Comparison of ENCODE assay signal across 10 cellular contexts in the genomic region with DNA sequence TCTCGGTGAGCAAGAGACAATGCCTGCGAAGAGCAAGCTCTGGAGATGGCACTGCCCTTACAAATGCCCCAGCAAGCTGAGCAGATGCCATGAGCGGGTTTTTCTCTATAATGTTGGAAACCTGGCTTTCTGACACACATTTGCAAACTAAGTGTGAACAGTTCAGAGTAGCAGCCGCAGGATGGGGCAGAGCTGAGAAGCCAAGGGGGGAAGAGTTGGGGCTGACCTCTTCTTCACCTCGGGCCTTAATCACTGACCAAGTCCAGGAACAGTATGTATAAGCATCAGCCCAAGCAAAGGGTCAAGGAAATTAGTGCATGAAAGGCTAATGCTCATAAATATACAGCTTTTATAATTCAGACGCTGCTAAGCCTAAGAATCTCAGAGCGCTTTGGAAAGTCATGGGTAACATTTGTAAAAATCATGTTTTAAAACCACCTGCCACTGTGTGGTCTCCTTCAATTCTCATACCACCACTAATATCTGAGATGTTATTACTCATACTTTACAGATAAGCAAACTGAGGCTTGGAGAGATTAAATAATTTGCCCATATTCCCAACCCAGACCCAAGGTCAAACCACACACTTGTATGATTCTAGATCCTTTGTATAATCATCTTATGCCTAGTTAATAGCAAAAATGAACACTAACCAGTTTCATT.
DNase-seq lines count a peak whose midpoint lies in the region; ATAC-seq and TF ChIP-seq lines count a peak whose summit lies in the region.
"Had no signal": no experiment of that assay in that cellular context is flagged by ENCODE, and none has a peak within 500 bp of the region (broad histone marks: within the 10 kb centered on the region; RNA-seq: fewer than 3 reads in every experiment).

No MANE protein-coding gene starts in this region.

- H2BK20ac ChIP-seq in H9 (ENCODE audit: low read depth, low read length, poor library complexity, severe bottlenecking): no peak overlapping the region

- no peak overlapping the region for H2AFZ ChIP-seq in fibroblast of lung (ENCODE audit: low read length)
- no peak overlapping the region for H2AFZ ChIP-seq in H9 (ENCODE audit: low read length)

- H3K4me3 ChIP-seq in fibroblast of lung (replicated peaks in 1 of 4; ENCODE audit: control extremely low read depth in 1 of 4, insufficient read depth in 1 of 4, low read depth in 3 of 4, low read length in 4 of 4): no peak overlapping the region
- H3K4me3 ChIP-seq in skeletal muscle tissue (ENCODE audit: low read length in 3 of 3): no peak overlapping the region

- no CpG with 5 or more reads among the region's 7 CpGs for WGBS in H9 (ENCODE audit: extremely low coverage, insufficient read length, low lambda C conversion rate)

- H3K79me2 ChIP-seq in fibroblast of lung (ENCODE audit: control insufficient read depth, insufficient read depth, low read length): peaks cover 26% of the 10 kb centered on the region
- H3K79me2 ChIP-seq in H9 (ENCODE audit: insufficient read depth, low read length): no peaks in the 10 kb centered on the region

- H3K9me3 Mint-ChIP-seq in activated CD4-positive, alpha-beta T cell treated with anti-CD3 and anti-CD28 coated beads for 36 hours (ENCODE audit: low read depth): no peaks in the 10 kb centered on the region
- H3K9me3 Mint-ChIP-seq in H9: no peaks in the 10 kb centered on the region

- H3K27me3 ChIP-seq in fibroblast of lung (ENCODE audit: control insufficient read depth, insufficient read depth, low read length): no peaks in the 10 kb centered on the region
- H3K27me3 ChIP-seq in skeletal muscle tissue (ENCODE audit: control insufficient read depth in 3 of 3, insufficient read depth in 3 of 3, low read length in 3 of 3): no peaks in the 10 kb centered on the region
- no peaks in the 10 kb centered on the region for H3K27me3 ChIP-seq in H9 (ENCODE audit: insufficient read depth, low read length)

- H2BK120ac ChIP-seq in H9 (ENCODE audit: low read depth, low read length, poor library complexity, severe bottlenecking): no peak overlapping the region

- H3T11ph ChIP-seq in H9 (ENCODE audit: low read length): no peak overlapping the region

- H3K27ac ChIP-seq in fibroblast of lung (ENCODE audit: insufficient read depth, low read length) (peak overlapping the region; percentile 1), skeletal muscle tissue (ENCODE audit: low read depth, low read length) (peak overlapping the region; percentile 83), H9 (ENCODE audit: insufficient read length, low read depth, low read length) (no peak overlapping the region)

- no peak overlapping the region for H2BK15ac ChIP-seq in H9 (ENCODE audit: low read depth, low read length)

- no peaks in the 10 kb centered on the region for H3K27me3 Mint-ChIP-seq in activated CD4-positive, alpha-beta T cell treated with anti-CD3 and anti-CD28 coated beads for 36 hours
- H3K27me3 Mint-ChIP-seq in T-helper 17 cell (no peaks in the 10 kb centered on the region), H9 (ENCODE audit: low read depth) (no peaks in the 10 kb centered on the region)

- no peaks in the 10 kb centered on the region for H3K9me3 ChIP-seq in T-helper 17 cell (ENCODE audit: control insufficient read depth, low read length, poor library complexity, severe bottlenecking)
- H3K9me3 ChIP-seq in fibroblast of lung (ENCODE audit: control insufficient read depth, insufficient read depth, low read depth, low read length): no peaks in the 10 kb centered on the region
- H3K9me3 ChIP-seq in skeletal muscle tissue (ENCODE audit: control insufficient read depth in 3 of 3, low read length in 3 of 3): no peaks in the 10 kb centered on the region
- no peaks in the 10 kb centered on the region for H3K9me3 ChIP-seq in H9 (ENCODE audit: control insufficient read depth, low read depth, low read length)

- peaks cover 84% of the 10 kb centered on the region for H3K36me3 Mint-ChIP-seq in activated CD4-positive, alpha-beta T cell treated with anti-CD3 and anti-CD28 coated beads for 36 hours (ENCODE audit: low read depth)
- H3K36me3 Mint-ChIP-seq in T-helper 17 cell (ENCODE audit: low read depth): peaks cover 6% of the 10 kb centered on the region
- H3K36me3 Mint-ChIP-seq in H9 (ENCODE audit: insufficient read depth in 1 of 3, low read depth in 3 of 3): peaks cover 12 to 42% (median 24%) of the 10 kb centered on the region in 3 experiments; a peak in 6 of 7 replicates

- no peak overlapping the region for H3K4ac ChIP-seq in H9 (ENCODE audit: low read depth, low read length)

- H3K9ac ChIP-seq in fibroblast of lung (ENCODE audit: insufficient read depth, low read length): no peak overlapping the region
- no peak overlapping the region for H3K9ac ChIP-seq in skeletal muscle tissue (ENCODE audit: low read depth in 1 of 3, low read length in 3 of 3)
- no peak overlapping the region for H3K9ac ChIP-seq in H9 (ENCODE audit: extremely low read depth, insufficient read length, low read length)

- ATAC-seq in activated CD4-positive, alpha-beta T cell treated with anti-CD3 and anti-CD28 coated beads for 36 hours: peak; percentile 2
- no peak for ATAC-seq in T-helper 17 cell
- ATAC-seq in GM21619 (IDR thresholded peaks at IDR 0.05; ENCODE audit: unreplicated experiment): no peak
- ATAC-seq: Panc1 had no signal

- H3K56ac ChIP-seq in H9 (ENCODE audit: insufficient read length, low read depth, low read length): no peak overlapping the region

- no peak overlapping the region for H4K91ac ChIP-seq in H9 (ENCODE audit: insufficient read length, low read depth, low read length)

- no peak for DNase-seq in activated CD4-positive, alpha-beta T cell treated with anti-CD3 and anti-CD28 coated beads for 36 hours
- no peak for DNase-seq in activated CD4-positive, alpha-beta T cell treated with anti-CD3 and anti-CD28 coated beads for 48 hours
- DNase-seq in T-helper 17 cell: no peak
- peak; percentile 31 to 84 for DNase-seq in fibroblast of lung (ENCODE audit: low read depth in 2 of 2)
- no peak for DNase-seq in H9
- no peak for DNase-seq in NCI-H187 treated with DMSO at 0.1 percent for 48 hours (lab: John Stamatoyannopoulos, UW)
- DNase-seq: NCI-H1105 treated with DMSO at 0.1 percent for 48 hours had no signal

- CTCF ChIA-PET in activated CD4-positive, alpha-beta T cell treated with anti-CD3 and anti-CD28 coated beads for 36 hours (lab: Charles Lee): interaction anchor here (1.1 kb wide), 1 partner anchor 26 kb away, joined by 3 read pairs; no protein-coding TSS in a partner anchor

- H3K36me3 ChIP-seq in fibroblast of lung (ENCODE audit: control insufficient read depth, insufficient read depth, low read length): peaks cover 12% of the 10 kb centered on the region
- H3K36me3 ChIP-seq in skeletal muscle tissue (ENCODE audit: control insufficient read depth in 3 of 3, insufficient read depth in 3 of 3, low read length in 3 of 3): peaks cover 13 to 35% (median 30%) of the 10 kb centered on the region in 3 donors

- no peak overlapping the region for H3K23ac ChIP-seq in H9 (ENCODE audit: insufficient read length, low read depth, low read length)

- no peak overlapping the region for H3K4me3 Mint-ChIP-seq in activated CD4-positive, alpha-beta T cell treated with anti-CD3 and anti-CD28 coated beads for 36 hours
- H3K4me3 Mint-ChIP-seq in T-helper 17 cell: peak overlapping the region; percentile 21
- H3K4me3 Mint-ChIP-seq in H9: no peak overlapping the region

- no peak overlapping the region for H2AK5ac ChIP-seq in H9 (ENCODE audit: insufficient read length, low read length)

- no peak overlapping the region for H3K14ac ChIP-seq in H9 (ENCODE audit: insufficient read depth, low read length)

- POLR2A ChIA-PET in activated CD4-positive, alpha-beta T cell treated with anti-CD3 and anti-CD28 coated beads for 36 hours (lab: Charles Lee): no interaction called here

- no peaks in the 10 kb centered on the region for H3K79me1 ChIP-seq in H9 (ENCODE audit: insufficient read depth, low read depth, low read length, poor library complexity, severe bottlenecking)

- peaks cover 58% of the 10 kb centered on the region for H3K4me1 Mint-ChIP-seq in activated CD4-positive, alpha-beta T cell treated with anti-CD3 and anti-CD28 coated beads for 36 hours
- H3K4me1 Mint-ChIP-seq in T-helper 17 cell: peaks cover 41% of the 10 kb centered on the region
- peaks cover 14 to 32% of the 10 kb centered on the region in 2 experiments for H3K4me1 Mint-ChIP-seq in H9

- intact Hi-C loops in activated CD4-positive, alpha-beta T cell treated with anti-CD3 and anti-CD28 coated beads for 36 hours (cut with DNase I, micrococcal nuclease): loop anchor here (2.0 kb wide), 1 partner anchor 31 kb away; no protein-coding TSS in a partner anchor

- peak overlapping the region; percentile 95 for H3K27ac Mint-ChIP-seq in activated CD4-positive, alpha-beta T cell treated with anti-CD3 and anti-CD28 coated beads for 36 hours
- H3K27ac Mint-ChIP-seq in T-helper 17 cell: peak overlapping the region; percentile 95
- H3K27ac Mint-ChIP-seq in H9: 0 out of 7 replicates have a peak overlapping the region, but pooled peaks of 1 of the 3 experiments have one; percentile 7

- H2BK12ac ChIP-seq in H9 (ENCODE audit: insufficient read length, low read depth, low read length): no peak overlapping the region

- TF ChIP-seq CTCF in fibroblast of lung (conservative IDR thresholded peaks at IDR 0.05 in 1 of 2, IDR thresholded peaks at IDR 0.05 in 1 of 2; ENCODE audit: low read depth in 1 of 2, low read length in 2 of 2): no peak
- TF ChIP-seq CTCF in H9 (conservative IDR thresholded peaks at IDR 0.05): no peak

- H2BK5ac ChIP-seq in H9 (ENCODE audit: insufficient read length, low read length): no peak overlapping the region

- H4K20me1 ChIP-seq in fibroblast of lung (ENCODE audit: control insufficient read depth, extremely low read depth, insufficient read depth, low read length) (no peaks in the 10 kb centered on the region), H9 (ENCODE audit: control insufficient read depth, insufficient read depth, insufficient read length) (no peaks in the 10 kb centered on the region)

- H3K4me2 ChIP-seq in fibroblast of lung (ENCODE audit: extremely low read depth, insufficient read depth, low read length) (no peak overlapping the region), H9 (ENCODE audit: insufficient read depth, insufficient read length, low read length) (no peak overlapping the region)

- peaks cover 27% of the 10 kb centered on the region for H3K4me1 ChIP-seq in fibroblast of lung (ENCODE audit: control insufficient read depth, extremely low read depth, insufficient read depth, low read length)
- peaks cover 14 to 15% (median 14%) of the 10 kb centered on the region in 3 donors for H3K4me1 ChIP-seq in skeletal muscle tissue (ENCODE audit: control insufficient read depth in 3 of 3, insufficient read depth in 3 of 3, low read length in 3 of 3)
- H3K4me1 ChIP-seq in H9 (ENCODE audit: insufficient read depth, low read length): no peaks in the 10 kb centered on the region; the same call in 1 of the 2 replicates

- H3K18ac ChIP-seq in H9 (ENCODE audit: insufficient read length, low read depth, low read length): no peak overlapping the region

- H4K5ac ChIP-seq in H9 (ENCODE audit: insufficient read length, low read depth, low read length): no peak overlapping the region

- no peak overlapping the region for H4K8ac ChIP-seq in H9 (replicated peaks; ENCODE audit: insufficient read length, low read depth, low read length)

- H3K23me2 ChIP-seq in H9 (ENCODE audit: insufficient read length, low read depth, low read length, poor library complexity, severe bottlenecking): no peaks in the 10 kb centered on the region

Comparison
In these comparisons a context has a peak if more than half of its experiments do, and no peak if none do; other contexts are left out.
1. DNase-seq: peak in fibroblast of lung (2 of 2); none in activated CD4-positive, alpha-beta T cell treated with anti-CD3 and anti-CD28 coated beads for 36 hours (single experiment), activated CD4-positive, alpha-beta T cell treated with anti-CD3 and anti-CD28 coated beads for 48 hours (single experiment), T-helper 17 cell (0 of 3), H9 (single experiment) and NCI-H187 treated with DMSO at 0.1 percent for 48 hours (single experiment).